In the genomic region with DNA sequence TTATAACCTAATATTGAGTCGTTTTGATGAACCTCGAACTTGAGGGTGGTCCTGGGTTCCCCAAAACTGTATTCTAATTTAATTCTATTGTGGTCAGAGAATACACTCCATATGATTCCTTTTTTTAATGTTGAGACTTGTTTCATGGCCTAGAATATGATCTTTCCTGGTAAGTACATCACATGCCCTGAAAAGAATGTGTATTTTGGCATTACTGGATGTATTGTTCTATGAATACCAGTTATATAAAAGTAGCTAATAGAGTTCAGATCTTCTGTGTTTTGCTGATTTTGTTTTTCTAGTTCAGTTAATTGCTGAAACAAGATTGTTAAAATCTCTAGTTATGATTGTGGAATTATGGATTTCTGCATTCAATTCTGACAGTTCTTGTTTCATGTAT, we compare ENCODE assay signal across 8 cellular contexts. TPM values are rescaled to one million over a fixed set of nuclear protein-coding genes. Genes with fewer than 3 reads are reported as not detected.
"Had no signal": no experiment of that assay in that cellular context is flagged by ENCODE, and none has a peak within 500 bp of the region (broad histone marks: within the 10 kb centered on the region; RNA-seq: fewer than 3 reads in every experiment).

No MANE protein-coding gene starts in this region.

- H3K9me3 Mint-ChIP-seq: GM23338 had no signal

- ATAC-seq: GM23338, HepG2 had no signal

- H3K27me3 Mint-ChIP-seq: IgD-negative memory B cell had no signal

- H3K4me2 ChIP-seq: GM23338 had no signal

- H3K27ac Mint-ChIP-seq: GM23338, H9, IgD-negative memory B cell had no signal

- FAIRE-seq: H1, H54, HepG2 had no signal

- H3K27ac ChIP-seq: HL-60 had no signal

- H3K4me3 Mint-ChIP-seq: GM23338, H9, IgD-negative memory B cell had no signal

- DNase-seq: H9, HCEC 1CT had no signal

- H3K4me3 ChIP-seq: GM23338 had no signal

- H3K36me3 Mint-ChIP-seq: IgD-negative memory B cell had no signal

- H3K4me1 Mint-ChIP-seq: GM23338, IgD-negative memory B cell had no signal

- H2AFZ ChIP-seq: GM23338 had no signal

RNA-seq across cellular contexts. Expression of gene PRRG1, which starts 18.8 kb away (rescaled TPM):
- polyA plus RNA-seq: IgD-negative memory B cell had no signal
